27 cellular contexts compared by ENCODE assay signal in genomic region chr13:82257790-82258507, GRCh38.
"Had no signal": no experiment of that assay in that cellular context is flagged by ENCODE, and none has a peak within 500 bp of the region (broad histone marks: within the 10 kb centered on the region; RNA-seq: fewer than 3 reads in every experiment).

No MANE protein-coding gene starts in this region.

- H3K4me3 Mint-ChIP-seq: mesothelial cell of epicardium; natural killer cell; nephron progenitor cell; stimulated activated effector memory CD8-positive, alpha-beta T cell treated with anti-CD3 and anti-CD28 coated beads, Interleukin-12 subunit alpha, Interleukin-12 subunit beta, amount 100 ng/mL, for 72 hours; type B pancreatic cell had no signal

- H3K27me3 Mint-ChIP-seq: naive B cell, type B pancreatic cell had no signal

- H3K4me1 ChIP-seq: heart right ventricle, left lung, lower lobe of right lung, pancreas, prostate gland, spleen, suprapubic skin, tibial nerve, vagina had no signal

- H3K9me3 ChIP-seq: lower lobe of right lung, pancreas, prostate gland, suprapubic skin, tibial nerve, vagina had no signal

- ATAC-seq: heart right ventricle; left cardiac atrium; left lung; lower lobe of right lung; natural killer cell; pancreas; sciatic nerve; stimulated activated effector memory CD8-positive, alpha-beta T cell treated with anti-CD3 and anti-CD28 coated beads, Interleukin-12 subunit alpha, Interleukin-12 subunit beta, amount 100 ng/mL, for 72 hours had no signal

- H3K27me3 ChIP-seq: heart right ventricle, left lung, pancreas, spleen, suprapubic skin, tibial nerve, vagina had no signal

- H3K4me3 ChIP-seq: heart right ventricle, left lung, lower lobe of right lung, pancreas, prostate gland, skin epidermis, spleen, suprapubic skin, tibial nerve, vagina had no signal

- DNase-seq: heart right ventricle; hippocampal formation; kidney glomerular epithelial cell; left cardiac atrium; lower lobe of right lung; mammary epithelial cell; mesenchymal stem cell; naive B cell; natural killer cell; nephron progenitor cell; nucleus accumbens; retina; right cardiac atrium; spleen; stimulated activated CD4-positive, alpha-beta T cell treated with anti-CD3 and anti-CD28 coated beads, Interleukin-4, amount 100 ng/mL, for 24 hours; stimulated activated naive CD4-positive, alpha-beta T cell treated with Interleukin-2 at 50 U/mL for 16 hours had no signal

- H3K4me1 Mint-ChIP-seq: naive B cell; natural killer cell; nephron progenitor cell; stimulated activated effector memory CD8-positive, alpha-beta T cell treated with anti-CD3 and anti-CD28 coated beads, Interleukin-12 subunit alpha, Interleukin-12 subunit beta, amount 100 ng/mL, for 72 hours had no signal

- H3K36me3 Mint-ChIP-seq: mesothelial cell of epicardium; naive B cell; stimulated activated effector memory CD8-positive, alpha-beta T cell treated with anti-CD3 and anti-CD28 coated beads, Interleukin-12 subunit alpha, Interleukin-12 subunit beta, amount 100 ng/mL, for 72 hours; type B pancreatic cell had no signal

- H3K9me3 Mint-ChIP-seq: mesothelial cell of epicardium, type B pancreatic cell had no signal

- H3K27ac Mint-ChIP-seq: mesothelial cell of epicardium; naive B cell; natural killer cell; nephron progenitor cell; stimulated activated effector memory CD8-positive, alpha-beta T cell treated with anti-CD3 and anti-CD28 coated beads, Interleukin-12 subunit alpha, Interleukin-12 subunit beta, amount 100 ng/mL, for 72 hours; type B pancreatic cell had no signal

- H3K36me3 ChIP-seq: heart right ventricle, left lung, lower lobe of right lung, pancreas, prostate gland, spleen, suprapubic skin, tibial nerve, vagina had no signal

- H3K27ac ChIP-seq: heart right ventricle, left lung, lower lobe of right lung, pancreas, prostate gland, skin epidermis, spleen, suprapubic skin, tibial nerve, vagina had no signal
